9 cellular contexts compared by ENCODE assay signal in genomic region chr15:38531509-38531908, GRCh38. TPM values are rescaled to one million over a fixed set of nuclear protein-coding genes. Genes with fewer than 3 reads are reported as not detected.
DNase-seq lines count a peak whose midpoint lies in the region; TF ChIP-seq lines count a peak whose summit lies in the region.
"Had no signal": no experiment of that assay in that cellular context is flagged by ENCODE, and none has a peak within 500 bp of the region (broad histone marks: within the 10 kb centered on the region; RNA-seq: fewer than 3 reads in every experiment).

No MANE protein-coding gene starts in this region.

- DNase-seq in Ammon's horn (ENCODE audit: low spot score), result peak; percentile 83
- DNase-seq in LHCN-M2 (ENCODE audit: low read depth), result peak; percentile 72
- peak; percentile 56 for DNase-seq in kidney epithelial cell (ENCODE audit: low read depth)
- DNase-seq in HuH-7 (ENCODE audit: low spot score), result no peak
- no peak for DNase-seq in NCI-H748 treated with DMSO at 0.1 percent for 48 hours (lab: John Stamatoyannopoulos, UW)
- DNase-seq in immature natural killer cell, result no peak
- no peak for DNase-seq in NK-92 (lab: John Stamatoyannopoulos, UW; ENCODE audit: unreplicated experiment)
- DNase-seq: DMS79 treated with DMSO at 0.1 percent for 48 hours had no signal

- H3K36me3 Mint-ChIP-seq in immature natural killer cell, result peaks cover 3 to 8% (median 5%) of the 10 kb centered on the region in 3 donors

- no peak for TF ChIP-seq CTCF in kidney epithelial cell (IDR thresholded peaks at IDR 0.05; ENCODE audit: insufficient read depth, low read length, poor library complexity, severe bottlenecking)

- H3K27me3 ChIP-seq in kidney epithelial cell (ENCODE audit: control insufficient read depth, insufficient read depth, low read length), result no peaks in the 10 kb centered on the region

- H3K4me3 ChIP-seq in kidney epithelial cell (ENCODE audit: low read depth, low read length), result no peak overlapping the region

- H3K4me3 Mint-ChIP-seq in immature natural killer cell, result no peak overlapping the region

- peaks cover 82 to 100% of the 10 kb centered on the region in 2 donors for H3K4me1 Mint-ChIP-seq in immature natural killer cell

- no peaks in the 10 kb centered on the region for H3K36me3 ChIP-seq in kidney epithelial cell (ENCODE audit: control insufficient read depth, insufficient read depth, low read length)

- peak overlapping the region; percentile 35 for H3K27ac ChIP-seq in angular gyrus (ENCODE audit: low read depth, low read length)

- peak overlapping the region in 3 of 6 donors; percentile 20 to 74 (median 57) for H3K27ac Mint-ChIP-seq in immature natural killer cell

- H3K9me3 Mint-ChIP-seq in immature natural killer cell, result no peaks in the 10 kb centered on the region

- H3K27me3 Mint-ChIP-seq in immature natural killer cell (ENCODE audit: low read depth in 3 of 3), result peaks cover 0 to 3% (median 0%) of the 10 kb centered on the region in 3 donors

RNA-seq across cellular contexts. Expression of gene RASGRP1, which starts 33.1 kb away (rescaled TPM):
- not detected in 2 replicates for total RNA-seq in LHCN-M2 (2014; rRNA removed)
- 0.04 TPM for polyA plus RNA-seq in LHCN-M2 (2012)
- 3.1 TPM in 2 replicates for total RNA-seq in kidney epithelial cell
- polyA plus RNA-seq in immature natural killer cell, result 10 to 100 TPM; 21.9 to 63.9 (median 22.7) TPM

Comparison
In these comparisons a context has a peak if more than half of its experiments do, and no peak if none do; other contexts are left out.
1. DNase-seq: peak in Ammon's horn (single experiment), LHCN-M2 (single experiment) and kidney epithelial cell (single experiment); none in HuH-7 (single experiment), NCI-H748 treated with DMSO at 0.1 percent for 48 hours (single experiment), immature natural killer cell (0 of 3) and NK-92 (single experiment).